ENCODE assay signal across 26 cellular contexts in the genomic region with DNA sequence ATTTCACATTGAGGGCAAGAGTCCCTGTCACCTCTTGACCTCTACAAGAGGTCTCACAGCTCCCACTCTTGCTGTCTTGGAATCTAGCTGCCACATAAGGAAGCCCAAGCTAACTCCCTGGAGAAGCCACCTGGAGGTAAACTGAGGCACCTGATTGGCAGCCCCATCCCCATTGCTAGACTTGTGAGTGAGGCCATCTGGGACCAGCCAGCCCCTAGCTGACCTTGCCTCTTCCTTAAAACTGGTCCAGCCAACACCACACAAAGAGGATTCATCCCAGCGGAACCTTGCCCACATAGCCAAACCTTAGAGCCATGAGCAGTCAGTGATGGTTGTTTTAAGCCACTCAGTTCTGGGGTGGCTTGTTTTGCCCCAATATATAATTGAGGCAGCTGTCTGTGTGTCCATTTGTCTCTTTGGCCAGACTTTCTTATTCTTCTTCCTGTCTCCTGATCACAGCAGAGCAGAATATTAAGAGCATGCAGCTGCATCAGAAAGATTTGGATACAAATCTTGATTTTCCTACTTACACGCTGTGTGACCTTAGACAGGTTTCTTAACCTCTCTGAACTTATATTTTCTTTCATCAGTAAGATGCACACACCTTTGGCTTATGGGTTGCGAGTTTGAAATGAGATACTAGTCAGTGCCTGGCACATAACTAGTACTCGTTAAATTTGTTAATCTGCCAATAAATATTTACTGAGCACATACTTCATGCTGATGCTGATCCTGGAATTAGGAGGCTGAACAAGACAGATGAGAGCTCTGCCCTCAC.
DNase-seq lines count a peak whose midpoint lies in the region; ATAC-seq and TF ChIP-seq lines count a peak whose summit lies in the region.
"Had no signal": no experiment of that assay in that cellular context is flagged by ENCODE, and none has a peak within 500 bp of the region (broad histone marks: within the 10 kb centered on the region; RNA-seq: fewer than 3 reads in every experiment).

No MANE protein-coding gene starts in this region.

- peaks cover 14% of the 10 kb centered on the region for H3K4me1 Mint-ChIP-seq in activated naive CD8-positive, alpha-beta T cell (ENCODE audit: low read depth)
- H3K4me1 Mint-ChIP-seq in activated naive CD8-positive, alpha-beta T cell treated with anti-CD3 and anti-CD28 coated beads, Interleukin-2, amount 50 U/mL, for 24 hours = peaks cover 12% of the 10 kb centered on the region
- H3K4me1 Mint-ChIP-seq in IgD-negative memory B cell (peaks cover 33 to 41% (median 40%) of the 10 kb centered on the region in 3 donors), endodermal cell (peaks cover 8% of the 10 kb centered on the region)
- peaks cover 13% of the 10 kb centered on the region for H3K4me1 Mint-ChIP-seq in stimulated activated effector memory CD8-positive, alpha-beta T cell treated with anti-CD3 and anti-CD28 coated beads, Interleukin-12 subunit alpha, Interleukin-12 subunit beta, amount 100 ng/mL, for 72 hours

- H3K4me1 ChIP-seq in endodermal cell (ENCODE audit: control insufficient read depth, insufficient read depth, low read length) = no peaks in the 10 kb centered on the region

- H3K4me3 ChIP-seq in endodermal cell (ENCODE audit: low read length) = no peak overlapping the region
- H3K4me3 ChIP-seq: adrenal gland, body of pancreas, lung, stomach, tibial artery had no signal

- no peak overlapping the region for H3K27ac ChIP-seq in endodermal cell (ENCODE audit: low read depth, low read length)
- H3K27ac ChIP-seq: body of pancreas, RWPE1, tibial artery had no signal

- no peak overlapping the region for H3K9ac ChIP-seq in endodermal cell (ENCODE audit: extremely low read depth, low read length, poor library complexity, severe bottlenecking)

- no peak for ATAC-seq in activated naive CD8-positive, alpha-beta T cell treated with anti-CD3 and anti-CD28 coated beads, Interleukin-2, amount 50 U/mL, for 24 hours
- no peak for ATAC-seq in stimulated activated effector memory CD8-positive, alpha-beta T cell treated with anti-CD3 and anti-CD28 coated beads, Interleukin-12 subunit alpha, Interleukin-12 subunit beta, amount 100 ng/mL, for 72 hours
- no peak for ATAC-seq in HG03159 (IDR thresholded peaks at IDR 0.05; ENCODE audit: unreplicated experiment)

- 87 to 98% methylated on average over 4 of the region's 4 CpGs for WGBS in endodermal cell (ENCODE audit: insufficient coverage in 1 of 2, insufficient read length in 1 of 2), 2 experiments

- H3K9me3 ChIP-seq in endodermal cell (ENCODE audit: control insufficient read depth, low read length) = no peaks in the 10 kb centered on the region
- H3K9me3 ChIP-seq: adrenal gland, body of pancreas, neutrophil, stomach, tibial artery had no signal

- no peak for DNase-seq in activated naive CD8-positive, alpha-beta T cell treated with anti-CD3 and anti-CD28 coated beads, Interleukin-2, amount 50 U/mL, for 24 hours
- DNase-seq in endodermal cell (peak; percentile 12), GM19240 (ENCODE audit: insufficient read length, low spot score) (no peak)
- no peak for DNase-seq in stimulated activated effector memory CD8-positive, alpha-beta T cell treated with anti-CD3 and anti-CD28 coated beads, Interleukin-12 subunit alpha, Interleukin-12 subunit beta, amount 100 ng/mL, for 72 hours (ENCODE audit: low spot score in 2 of 2)
- no peak for DNase-seq in activated CD4-positive, alpha-beta T cell treated with anti-CD3 and anti-CD28 coated beads for 4 hours
- DNase-seq: activated CD4-positive, alpha-beta memory T cell treated with anti-CD3 and anti-CD28 coated beads, Interleukin-2, amount 10 ng/mL, durations not matched to agents 7 days and 5 days; activated CD4-positive, CD25-positive, alpha-beta regulatory T cell; activated gamma-delta T cell; adrenal gland; AML-193; body of pancreas; Kasumi-1; kidney glomerular epithelial cell; MV-4-11; NCI-H2107; stomach; T-helper 1 cell; tibial artery had no signal

- no peaks in the 10 kb centered on the region for H3K9me3 Mint-ChIP-seq in activated naive CD8-positive, alpha-beta T cell (ENCODE audit: low read depth)
- no peaks in the 10 kb centered on the region for H3K9me3 Mint-ChIP-seq in activated naive CD8-positive, alpha-beta T cell treated with anti-CD3 and anti-CD28 coated beads, Interleukin-2, amount 50 U/mL, for 24 hours
- no peaks in the 10 kb centered on the region for H3K9me3 Mint-ChIP-seq in IgD-negative memory B cell
- H3K9me3 Mint-ChIP-seq in endodermal cell = no peaks in the 10 kb centered on the region
- no peaks in the 10 kb centered on the region for H3K9me3 Mint-ChIP-seq in stimulated activated effector memory CD8-positive, alpha-beta T cell treated with anti-CD3 and anti-CD28 coated beads, Interleukin-12 subunit alpha, Interleukin-12 subunit beta, amount 100 ng/mL, for 72 hours
- H3K9me3 Mint-ChIP-seq: activated CD4-positive, alpha-beta memory T cell treated with anti-CD3 and anti-CD28 coated beads, Interleukin-2, amount 10 ng/mL, durations not matched to agents 7 days and 5 days; H9 had no signal

- H3K27me3 Mint-ChIP-seq in activated naive CD8-positive, alpha-beta T cell = peaks cover 3% of the 10 kb centered on the region
- no peaks in the 10 kb centered on the region for H3K27me3 Mint-ChIP-seq in activated naive CD8-positive, alpha-beta T cell treated with anti-CD3 and anti-CD28 coated beads, Interleukin-2, amount 50 U/mL, for 24 hours
- peaks cover 4% of the 10 kb centered on the region for H3K27me3 Mint-ChIP-seq in IgD-negative memory B cell
- no peaks in the 10 kb centered on the region for H3K27me3 Mint-ChIP-seq in endodermal cell (ENCODE audit: insufficient read depth)

- no peak for TF ChIP-seq CTCF in endodermal cell (conservative IDR thresholded peaks at IDR 0.05)

- H3K36me3 Mint-ChIP-seq in activated naive CD8-positive, alpha-beta T cell = no peaks in the 10 kb centered on the region
- no peaks in the 10 kb centered on the region for H3K36me3 Mint-ChIP-seq in activated naive CD8-positive, alpha-beta T cell treated with anti-CD3 and anti-CD28 coated beads, Interleukin-2, amount 50 U/mL, for 24 hours (ENCODE audit: low read depth)
- H3K36me3 Mint-ChIP-seq in IgD-negative memory B cell (no peaks in the 10 kb centered on the region), endodermal cell (ENCODE audit: low read depth) (no peaks in the 10 kb centered on the region)
- H3K36me3 Mint-ChIP-seq in stimulated activated effector memory CD8-positive, alpha-beta T cell treated with anti-CD3 and anti-CD28 coated beads, Interleukin-12 subunit alpha, Interleukin-12 subunit beta, amount 100 ng/mL, for 72 hours = no peaks in the 10 kb centered on the region

- H3K4me3 Mint-ChIP-seq in activated naive CD8-positive, alpha-beta T cell = no peak overlapping the region
- no peak overlapping the region for H3K4me3 Mint-ChIP-seq in activated naive CD8-positive, alpha-beta T cell treated with anti-CD3 and anti-CD28 coated beads, Interleukin-2, amount 50 U/mL, for 24 hours
- H3K4me3 Mint-ChIP-seq in IgD-negative memory B cell (peak overlapping the region in 1 of 4 donors; percentile 52), endodermal cell (no peak overlapping the region)
- no peak overlapping the region for H3K4me3 Mint-ChIP-seq in stimulated activated effector memory CD8-positive, alpha-beta T cell treated with anti-CD3 and anti-CD28 coated beads, Interleukin-12 subunit alpha, Interleukin-12 subunit beta, amount 100 ng/mL, for 72 hours
- H3K4me3 Mint-ChIP-seq: activated CD4-positive, alpha-beta memory T cell treated with anti-CD3 and anti-CD28 coated beads, Interleukin-2, amount 10 ng/mL, durations not matched to agents 7 days and 5 days; H9 had no signal

- peak overlapping the region; percentile 38 for H3K27ac Mint-ChIP-seq in activated naive CD8-positive, alpha-beta T cell
- H3K27ac Mint-ChIP-seq in activated naive CD8-positive, alpha-beta T cell treated with anti-CD3 and anti-CD28 coated beads, Interleukin-2, amount 50 U/mL, for 24 hours = no peak overlapping the region
- H3K27ac Mint-ChIP-seq in IgD-negative memory B cell = peak overlapping the region; percentile 59 to 97 (median 86)
- H3K27ac Mint-ChIP-seq in endodermal cell = no peak overlapping the region
- H3K27ac Mint-ChIP-seq in stimulated activated effector memory CD8-positive, alpha-beta T cell treated with anti-CD3 and anti-CD28 coated beads, Interleukin-12 subunit alpha, Interleukin-12 subunit beta, amount 100 ng/mL, for 72 hours = peak overlapping the region; percentile 85
- H3K27ac Mint-ChIP-seq: activated CD4-positive, alpha-beta memory T cell treated with anti-CD3 and anti-CD28 coated beads, Interleukin-2, amount 10 ng/mL, durations not matched to agents 7 days and 5 days; H9; progenitor cell of endocrine pancreas had no signal

- H3K27me3 ChIP-seq in endodermal cell (ENCODE audit: control insufficient read depth, insufficient read depth, low read length, poor library complexity, severe bottlenecking) = no peaks in the 10 kb centered on the region
- H3K27me3 ChIP-seq: adrenal gland, body of pancreas, tibial artery had no signal

- no peaks in the 10 kb centered on the region for H3K36me3 ChIP-seq in endodermal cell (ENCODE audit: control insufficient read depth, insufficient read depth, low read length)
- H3K36me3 ChIP-seq: adrenal gland, neutrophil, stomach, tibial artery had no signal

Comparison
In these comparisons a context has a peak if more than half of its experiments do, and no peak if none do; other contexts are left out.
1. H3K27ac Mint-ChIP-seq: peak in activated naive CD8-positive, alpha-beta T cell (single experiment), IgD-negative memory B cell (3 of 3) and stimulated activated effector memory CD8-positive, alpha-beta T cell treated with anti-CD3 and anti-CD28 coated beads, Interleukin-12 subunit alpha, Interleukin-12 subunit beta, amount 100 ng/mL, for 72 hours (single experiment); none in activated naive CD8-positive, alpha-beta T cell treated with anti-CD3 and anti-CD28 coated beads, Interleukin-2, amount 50 U/mL, for 24 hours (single experiment) and endodermal cell (single experiment).